ENCODE assay signal across 1 cellular context in genomic region chr20:37384683-37385174, GRCh38.
TF ChIP-seq lines count a peak whose summit lies in the region.

No MANE protein-coding gene starts in this region.

TF ChIP-seq in HepG2, 621 proteins besides CTCF, POLR2A, EP300 and RAD21 (continued from another document and continues in another):
- TF ChIP-seq GMEB2 (CRISPR knock-in tag; IDR thresholded peaks at IDR 0.05; ENCODE audit: low read depth) (no peak), AHR (CRISPR knock-in tag; IDR thresholded peaks at IDR 0.05) (no peak), ARNT2 (CRISPR knock-in tag; IDR thresholded peaks at IDR 0.05; ENCODE audit: low read depth) (peak; percentile 86; the same call in 1 of the 2 replicates), ZNF609 (CRISPR knock-in tag; IDR thresholded peaks at IDR 0.05; ENCODE audit: borderline replicate concordance) (no peak), ZKSCAN8 (CRISPR knock-in tag; IDR thresholded peaks at IDR 0.05; ENCODE audit: borderline replicate concordance) (no peak), HIVEP1 (CRISPR knock-in tag; IDR thresholded peaks at IDR 0.05) (no peak), NFKBIZ (CRISPR knock-in tag; IDR thresholded peaks at IDR 0.05) (no peak), EZH2 (conservative IDR thresholded peaks at IDR 0.05; ENCODE audit: low read depth, low read length) (no peak), JUN (CRISPR knock-in tag; IDR thresholded peaks at IDR 0.05) (no peak), ZBTB7A (CRISPR knock-in tag; IDR thresholded peaks at IDR 0.05) (0 out of 2 replicates have a peak, but pooled peaks have one; percentile 26), AKAP8 (CRISPR knock-in tag; IDR thresholded peaks at IDR 0.05) (no peak), ZNF446 (CRISPR knock-in tag; IDR thresholded peaks at IDR 0.05) (no peak), ATF7-NPFF (CRISPR knock-in tag; IDR thresholded peaks at IDR 0.05; ENCODE audit: low read depth) (peak; percentile 80), TERF1 (CRISPR knock-in tag; IDR thresholded peaks at IDR 0.05) (no peak), ATF2 (CRISPR knock-in tag; IDR thresholded peaks at IDR 0.05) (peak; percentile 23; the same call in 1 of the 2 replicates), E2F5 (CRISPR knock-in tag; conservative IDR thresholded peaks at IDR 0.05) (0 out of 2 replicates have a peak, but pooled peaks have one; percentile 41), CBFB (CRISPR knock-in tag; IDR thresholded peaks at IDR 0.05) (peak; percentile 90), POGZ (CRISPR knock-in tag; IDR thresholded peaks at IDR 0.05) (no peak), ZNF746 (CRISPR knock-in tag; IDR thresholded peaks at IDR 0.05) (no peak), ZNF75D (CRISPR knock-in tag; IDR thresholded peaks at IDR 0.05; ENCODE audit: borderline replicate concordance) (no peak), ZNF556 (CRISPR knock-in tag; IDR thresholded peaks at IDR 0.05; ENCODE audit: borderline replicate concordance) (no peak; the same call in 1 of the 2 replicates), ZNF761 (CRISPR knock-in tag; conservative IDR thresholded peaks at IDR 0.05) (no peak), KMT2B (CRISPR knock-in tag; IDR thresholded peaks at IDR 0.05) (no peak), DMTF1 (CRISPR knock-in tag; IDR thresholded peaks at IDR 0.05) (no peak), NR2F2 (IDR thresholded peaks at IDR 0.05; ENCODE audit: borderline replicate concordance, low read depth) (no peak; the same call in 1 of the 2 replicates), ZNF543 (CRISPR knock-in tag; IDR thresholded peaks at IDR 0.05) (no peak), ZNF674 (CRISPR knock-in tag; IDR thresholded peaks at IDR 0.05; ENCODE audit: low read depth) (no peak), FOXK1 (CRISPR knock-in tag; IDR thresholded peaks at IDR 0.05; ENCODE audit: borderline replicate concordance, low read depth) (no peak), ZNF747 (CRISPR knock-in tag; IDR thresholded peaks at IDR 0.05; ENCODE audit: borderline replicate concordance) (peak; percentile 50; the same call in 1 of the 2 replicates), HES4 (CRISPR knock-in tag; IDR thresholded peaks at IDR 0.05; ENCODE audit: borderline replicate concordance) (no peak), ZNF362 (CRISPR knock-in tag; IDR thresholded peaks at IDR 0.05; ENCODE audit: borderline replicate concordance) (no peak; the same call in 1 of the 2 replicates), E2F2 (CRISPR knock-in tag; IDR thresholded peaks at IDR 0.05; ENCODE audit: borderline replicate concordance) (peak; percentile 86), NR1H2 (CRISPR knock-in tag; IDR thresholded peaks at IDR 0.05; ENCODE audit: borderline replicate concordance, low read depth) (no peak), ZNF574 (CRISPR knock-in tag; IDR thresholded peaks at IDR 0.05) (peak; percentile 68), TFDP1 (CRISPR knock-in tag; IDR thresholded peaks at IDR 0.05; ENCODE audit: borderline replicate concordance) (no peak), MATR3 (CRISPR knock-in tag; IDR thresholded peaks at IDR 0.05) (no peak), HNRNPLL (IDR thresholded peaks at IDR 0.05; ENCODE audit: low read depth, low read length, poor library complexity, severe bottlenecking) (peak; percentile 52), ZBTB33 (CRISPR knock-in tag; IDR thresholded peaks at IDR 0.05) (peak; percentile 91), RELA (CRISPR knock-in tag; IDR thresholded peaks at IDR 0.05) (peak; percentile 22; the same call in 1 of the 2 replicates), ZNF333 (CRISPR knock-in tag; IDR thresholded peaks at IDR 0.05; ENCODE audit: borderline replicate concordance) (no peak)
